26 cellular contexts compared by ENCODE assay signal in genomic region chr12:14927267-14927666, GRCh38. TPM values are rescaled to one million over a fixed set of nuclear protein-coding genes. Genes with fewer than 3 reads are reported as not detected.
DNase-seq lines count a peak whose midpoint lies in the region; ATAC-seq, FAIRE-seq and TF ChIP-seq lines count a peak whose summit lies in the region.
"Had no signal": no experiment of that assay in that cellular context is flagged by ENCODE, and none has a peak within 500 bp of the region (broad histone marks: within the 10 kb centered on the region; RNA-seq: fewer than 3 reads in every experiment).

No MANE protein-coding gene starts in this region.

- no peak for DNase-seq in GM12891 (ENCODE audit: insufficient read length, low spot score)
- no peak for DNase-seq in mesothelial cell of epicardium (ENCODE audit: low spot score in 2 of 2, unreplicated experiment in 2 of 2)
- DNase-seq in type B pancreatic cell (ENCODE audit: extremely low spot score, unreplicated experiment) = no peak
- no peak for DNase-seq in stimulated activated CD4-positive, alpha-beta T cell treated with anti-CD3 and anti-CD28 coated beads, Interleukin-4, amount 100 ng/mL, for 4 hours
- no peak for DNase-seq in testis
- DNase-seq: CD4-positive, CD25-positive, alpha-beta regulatory T cell; EL; GDM1; IMR-90; KG1; MG63; NCI-H2029; NCI-H446; NCI-H524 treated with DMSO at 0.1 percent for 48 hours; NCI-H82; NK-92 treated with Interleukin-12 subunit alpha and Interleukin-12 subunit beta, amount 100 ng/mL, for 24 hours; Right ventricle myocardium superior; RPMI8226 had no signal

- H3K36me3 ChIP-seq in testis (ENCODE audit: low read depth, missing control alignments) = no peaks in the 10 kb centered on the region
- H3K36me3 ChIP-seq: MG63 had no signal

- no peak overlapping the region for H3K27ac ChIP-seq in testis

- no peak overlapping the region for H3K4me3 ChIP-seq in testis
- H3K4me3 ChIP-seq: GM12878, MG63 had no signal

- TF ChIP-seq POLR2A in GM12891 (IDR thresholded peaks at IDR 0.05; ENCODE audit: low read depth, low read length) (no peak), testis (IDR thresholded peaks at IDR 0.05) (no peak)

- ATAC-seq in HG02870 (IDR thresholded peaks at IDR 0.05; ENCODE audit: unreplicated experiment) = peak; percentile 55
- ATAC-seq in HG03135 (IDR thresholded peaks at IDR 0.05; ENCODE audit: unreplicated experiment) = no peak
- ATAC-seq: GM12878 had no signal

- WGBS in testis, 2 donors = 86 to 95% methylated on average over 3 of the region's 3 CpGs

- TF ChIP-seq CTCF in mesothelial cell of epicardium (IDR thresholded peaks at IDR 0.05; ENCODE audit: unreplicated experiment) (no peak), type B pancreatic cell (conservative IDR thresholded peaks at IDR 0.05) (no peak), testis (IDR thresholded peaks at IDR 0.05) (no peak)

- H3K9me3 ChIP-seq in testis = no peaks in the 10 kb centered on the region
- H3K9me3 ChIP-seq: MG63 had no signal

- peaks cover 5% of the 10 kb centered on the region for H3K4me1 ChIP-seq in testis

- intact Hi-C loops in testis (cut with DNase I; ENCODE audit: low total_unique reads) = no loop called here

- H3K27me3 Mint-ChIP-seq in mesothelial cell of epicardium (ENCODE audit: low read depth) (no peaks in the 10 kb centered on the region), type B pancreatic cell (no peaks in the 10 kb centered on the region)
- H3K27me3 Mint-ChIP-seq: CD4-positive, CD25-positive, alpha-beta regulatory T cell had no signal

- H3K4me1 Mint-ChIP-seq in mesothelial cell of epicardium (peaks cover 52% of the 10 kb centered on the region), type B pancreatic cell (ENCODE audit: unreplicated experiment) (peaks cover 7% of the 10 kb centered on the region)

- no peaks in the 10 kb centered on the region for H3K27me3 ChIP-seq in testis

- H3K4me3 Mint-ChIP-seq in mesothelial cell of epicardium (peak overlapping the region; percentile 83), type B pancreatic cell (peak overlapping the region; percentile 85)
- H3K4me3 Mint-ChIP-seq: CD4-positive, CD25-positive, alpha-beta regulatory T cell had no signal

- FAIRE-seq in GM12891 (lab: Jason Lieb, UNC) = no peak
- FAIRE-seq: GM12878, GM19239, H54 had no signal

- H3K36me3 Mint-ChIP-seq in mesothelial cell of epicardium (peaks cover 8% of the 10 kb centered on the region), type B pancreatic cell (peaks cover 17% of the 10 kb centered on the region)

- H3K9me3 Mint-ChIP-seq in mesothelial cell of epicardium = no peaks in the 10 kb centered on the region
- no peaks in the 10 kb centered on the region for H3K9me3 Mint-ChIP-seq in type B pancreatic cell
- H3K9me3 Mint-ChIP-seq: CD4-positive, CD25-positive, alpha-beta regulatory T cell had no signal

- peak overlapping the region; percentile 96 for H3K27ac Mint-ChIP-seq in mesothelial cell of epicardium
- H3K27ac Mint-ChIP-seq in type B pancreatic cell = peak overlapping the region; percentile 42

TF ChIP-seq in GM12891, 5 proteins besides CTCF, POLR2A, EP300 and RAD21:
- TF ChIP-seq PAX5 (IDR thresholded peaks at IDR 0.05; ENCODE audit: insufficient read depth, low read length, severe bottlenecking) (no peak), TAF1 (IDR thresholded peaks at IDR 0.05; ENCODE audit: low read depth, low read length) (no peak), POLR2AphosphoS5 (IDR thresholded peaks at IDR 0.05; ENCODE audit: low read depth, low read length) (no peak), POU2F2 (IDR thresholded peaks at IDR 0.05; ENCODE audit: low read depth, low read length) (no peak), SPI1 (IDR thresholded peaks at IDR 0.05; ENCODE audit: low read depth, low read length) (0 out of 2 replicates have a peak, but pooled peaks have one; percentile 37)

RNA-seq across cellular contexts. Expression of gene ERP27, which starts 11.1 kb away (rescaled TPM):
- 0.62 TPM for polyA plus RNA-seq in GM12891 (2012; ENCODE audit: low read depth, missing spikeins)
- total RNA-seq in mesothelial cell of epicardium (55.2 to 60.4 TPM (median 58.1 TPM) in 3 replicates), type B pancreatic cell (ENCODE audit: low replicate concordance) (12.4 and 42.3 TPM in 2 replicates), testis (under 1 TPM; 0.12 to 0.39 TPM)
- polyA plus RNA-seq in testis (ENCODE audit: insufficient read depth, low read depth, low replicate concordance) = 0.34 TPM
- total RNA-seq: A172, IMR-90 had no signal
- polyA plus RNA-seq: IMR-90 had no signal

RNA-seq across cellular contexts. Expression of gene ARHGDIB, which starts 34.1 kb away (rescaled TPM):
- polyA plus RNA-seq in GM12891 (2012; ENCODE audit: low read depth, missing spikeins) = 899 TPM
- total RNA-seq in mesothelial cell of epicardium (26.2 to 30.1 TPM (median 28.5 TPM) in 3 replicates), type B pancreatic cell (ENCODE audit: low replicate concordance) (17.0 and 60.8 TPM in 2 replicates), testis (10 to 100 TPM; 20.2 to 28.4 TPM)
- polyA plus RNA-seq in testis (ENCODE audit: insufficient read depth, low read depth, low replicate concordance) = 66.3 TPM

RNA-seq across cellular contexts. Expression of gene MGP, which starts 41.6 kb away (rescaled TPM):
- not detected for polyA plus RNA-seq in GM12891 (2012; ENCODE audit: low read depth, missing spikeins)
- total RNA-seq in mesothelial cell of epicardium (202 to 221 TPM (median 202 TPM) in 3 replicates), type B pancreatic cell (ENCODE audit: low replicate concordance) (5.4 and 41.1 TPM in 2 replicates), testis (10 to 100 TPM; 56.7 to 76.8 TPM)
- polyA plus RNA-seq in testis (ENCODE audit: insufficient read depth, low read depth, low replicate concordance) = 656 TPM

RNA-seq across cellular contexts. Expression of gene PDE6H, which starts 45.6 kb away (rescaled TPM):
- not detected for polyA plus RNA-seq in GM12891 (2012; ENCODE audit: low read depth, missing spikeins)
- total RNA-seq in mesothelial cell of epicardium (not detected in 3 replicates), type B pancreatic cell (ENCODE audit: low replicate concordance) (not detected in 2 replicates), testis (not detected)
- not detected for polyA plus RNA-seq in testis (ENCODE audit: insufficient read depth, low read depth, low replicate concordance)
- total RNA-seq: A172; CD4-positive, CD25-positive, alpha-beta regulatory T cell; GM12878; IMR-90; Right ventricle myocardium superior; SK-MEL-5 had no signal
- polyA plus RNA-seq: BJ; CD4-positive, CD25-positive, alpha-beta regulatory T cell; IMR-90 had no signal
